ENCODE assay signal across 7 cellular contexts in the genomic region with DNA sequence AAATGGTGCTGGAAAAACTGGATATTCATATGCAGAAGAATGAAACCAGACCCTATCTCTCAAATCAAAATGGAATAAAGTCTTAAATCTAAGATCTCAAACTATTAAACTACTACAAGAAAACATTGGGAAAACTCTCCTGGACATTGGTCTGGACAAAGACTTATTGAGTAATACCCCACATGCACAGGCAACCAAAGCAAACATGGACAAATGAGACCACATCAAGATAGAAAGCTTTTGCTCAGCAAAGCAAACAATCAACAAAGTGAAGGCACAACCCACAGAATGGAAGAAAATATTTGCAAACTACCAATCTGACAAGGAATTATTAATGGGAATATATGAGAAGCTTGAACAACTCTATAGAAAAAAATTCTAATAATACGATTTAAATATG.
"Had no signal": no experiment of that assay in that cellular context is flagged by ENCODE, and none has a peak within 500 bp of the region (broad histone marks: within the 10 kb centered on the region; RNA-seq: fewer than 3 reads in every experiment).

No MANE protein-coding gene starts in this region.

- ATAC-seq: GM23338 had no signal

- H3K27ac Mint-ChIP-seq: GM23338, H9, IgD-negative memory B cell had no signal

- H3K4me3 ChIP-seq: GM23338 had no signal

- H3K4me1 Mint-ChIP-seq: GM23338, IgD-negative memory B cell had no signal

- H3K4me3 Mint-ChIP-seq: GM23338, H9, IgD-negative memory B cell had no signal

- H3K4me2 ChIP-seq: GM23338 had no signal

- H3K27me3 Mint-ChIP-seq: IgD-negative memory B cell had no signal

- FAIRE-seq: H1, H54, HTR-8/SVneo had no signal

- H2AFZ ChIP-seq: GM23338 had no signal

- DNase-seq: H9, HCEC 1CT had no signal
